Comparison of ENCODE assay signal across 14 cellular contexts in genomic region chr2:213253162-213253561, GRCh38. TPM values are rescaled to one million over a fixed set of nuclear protein-coding genes. Genes with fewer than 3 reads are reported as not detected.
DNase-seq lines count a peak whose midpoint lies in the region; ATAC-seq and TF ChIP-seq lines count a peak whose summit lies in the region.
"Had no signal": no experiment of that assay in that cellular context is flagged by ENCODE, and none has a peak within 500 bp of the region (broad histone marks: within the 10 kb centered on the region; RNA-seq: fewer than 3 reads in every experiment).

No MANE protein-coding gene starts in this region.

- no peaks in the 10 kb centered on the region for H3K36me3 ChIP-seq in mammary epithelial cell (ENCODE audit: insufficient read depth, low read length)
- H3K36me3 ChIP-seq in breast epithelium = no peaks in the 10 kb centered on the region
- no peaks in the 10 kb centered on the region for H3K36me3 ChIP-seq in OCI-LY3 (replicated peaks; ENCODE audit: low read depth, low read length)
- H3K36me3 ChIP-seq: MG63 had no signal

- H4K20me1 ChIP-seq in mammary epithelial cell (ENCODE audit: insufficient read depth, low read length) = no peaks in the 10 kb centered on the region
- H4K20me1 ChIP-seq in OCI-LY3 (ENCODE audit: insufficient read depth, low read length) = no peaks in the 10 kb centered on the region

- CTCF ChIA-PET in mammary epithelial cell (lab: Charles Lee; ENCODE audit: low non-redundant PET) = no interaction called here

- peak overlapping the region; percentile 4 for H3K27ac Mint-ChIP-seq in type B pancreatic cell
- H3K27ac Mint-ChIP-seq: CD4-positive, CD25-positive, alpha-beta regulatory T cell had no signal

- dilution Hi-C loops in mammary epithelial cell (cut with HindIII; ENCODE audit: low sequenced_read_pairs) = no loop called here

- in situ Hi-C loops in mammary epithelial cell (cut with MboI; ENCODE audit: low sequenced_read_pairs in 2 of 2) = loop anchor here in 1 of 2 donors (25.0 kb wide), 1 partner anchor 534 kb away; no protein-coding TSS in a partner anchor

- TF ChIP-seq CTCF in mammary epithelial cell (conservative IDR thresholded peaks at IDR 0.05 in 1 of 2, IDR thresholded peaks at IDR 0.05 in 1 of 2; ENCODE audit: extremely low read depth in 1 of 2, insufficient read depth in 1 of 2, low read depth in 1 of 2, low read length in 2 of 2) (no peak), breast epithelium (IDR thresholded peaks at IDR 0.05) (no peak), OCI-LY3 (IDR thresholded peaks at IDR 0.05; ENCODE audit: low read depth, low read length) (no peak), type B pancreatic cell (conservative IDR thresholded peaks at IDR 0.05) (no peak)

- H3K79me2 ChIP-seq in mammary epithelial cell (ENCODE audit: insufficient read depth, low read length) (no peaks in the 10 kb centered on the region), OCI-LY3 (ENCODE audit: low read length) (no peaks in the 10 kb centered on the region)

- no peaks in the 10 kb centered on the region for H3K36me3 Mint-ChIP-seq in type B pancreatic cell

- no peaks in the 10 kb centered on the region for H3K27me3 ChIP-seq in mammary epithelial cell (ENCODE audit: insufficient read depth, low read length)
- H3K27me3 ChIP-seq in breast epithelium = no peaks in the 10 kb centered on the region
- H3K27me3 ChIP-seq in OCI-LY3 (ENCODE audit: low read depth, low read length) = no peaks in the 10 kb centered on the region
- H3K27me3 ChIP-seq: MG63 had no signal

- H3K9me3 ChIP-seq in mammary epithelial cell (replicated peaks; ENCODE audit: insufficient read depth, low read length) (no peaks in the 10 kb centered on the region), breast epithelium (no peaks in the 10 kb centered on the region), OCI-LY3 (ENCODE audit: insufficient read depth, low read length) (no peaks in the 10 kb centered on the region)
- H3K9me3 ChIP-seq: MG63 had no signal

- 49% methylated on average over 4 of the region's 4 CpGs for WGBS in mammary epithelial cell (ENCODE audit: low coverage, missing lambda C conversion rate)

- no TSS peak for BruUV-seq in mammary epithelial cell (replicated peaks; lab: Mats Ljungman, UMichigan)

- H3K9me3 Mint-ChIP-seq in type B pancreatic cell = peaks cover 5% of the 10 kb centered on the region
- H3K9me3 Mint-ChIP-seq: CD4-positive, CD25-positive, alpha-beta regulatory T cell had no signal

- H3K4me3 ChIP-seq in mammary epithelial cell (replicated peaks in 1 of 3; ENCODE audit: insufficient read depth in 1 of 3, low read depth in 2 of 3, low read length in 3 of 3) = no peak overlapping the region
- H3K4me3 ChIP-seq in breast epithelium = no peak overlapping the region
- H3K4me3 ChIP-seq in OCI-LY3 (ENCODE audit: low read length) = no peak overlapping the region
- H3K4me3 ChIP-seq: MG63 had no signal

- H2AFZ ChIP-seq in mammary epithelial cell (ENCODE audit: low read depth, low read length) = peak overlapping the region; percentile 17
- peak overlapping the region; percentile 46; the same call in 1 of the 2 replicates for H2AFZ ChIP-seq in OCI-LY3 (ENCODE audit: low read depth, low read length)

- ATAC-seq in HG02938 (IDR thresholded peaks at IDR 0.05; ENCODE audit: unreplicated experiment) = no peak

- H3K27ac ChIP-seq in mammary epithelial cell (ENCODE audit: insufficient read depth, low read depth, low read length) (no peak overlapping the region), breast epithelium (no peak overlapping the region), OCI-LY3 (ENCODE audit: low read length) (no peak overlapping the region)

- intact Hi-C loops in mammary epithelial cell (cut with micrococcal nuclease) = loop anchor here (5.0 to 10.0 kb wide), 3 partner anchors 1059 to 1562 kb away; partner anchors contain the start of gene VWC2L
- intact Hi-C loops in breast epithelium (cut with DNase I; ENCODE audit: low total_unique reads) = no loop called here

- no peak overlapping the region for H3K4me2 ChIP-seq in mammary epithelial cell (ENCODE audit: insufficient read depth, low read depth, low read length)
- H3K4me2 ChIP-seq in OCI-LY3 (ENCODE audit: low read length) = 0 out of 2 replicates have a peak overlapping the region, but pooled peaks have one; percentile 2

- H3K4me1 Mint-ChIP-seq in type B pancreatic cell (ENCODE audit: unreplicated experiment) = peaks cover 16% of the 10 kb centered on the region

- H3K9ac ChIP-seq in mammary epithelial cell (ENCODE audit: insufficient read depth, low read length) = no peak overlapping the region
- no peak overlapping the region for H3K9ac ChIP-seq in OCI-LY3 (ENCODE audit: low read length)

- no peak for DNase-seq in mammary epithelial cell
- DNase-seq in breast epithelium (ENCODE audit: low spot score in 2 of 2) = no peak
- peak; percentile 59 for DNase-seq in NCI-H2227 treated with DMSO at 0.1 percent for 48 hours (lab: John Stamatoyannopoulos, UW)
- no peak for DNase-seq in type B pancreatic cell (ENCODE audit: extremely low spot score, unreplicated experiment)
- DNase-seq in activated effector memory CD4-positive, alpha-beta T cell treated with anti-CD3 and anti-CD28 coated beads, Interleukin-2, amount 50 U/mL, for 16 hours = no peak
- no peak for DNase-seq in A172 (ENCODE audit: low spot score)
- DNase-seq: ACHN; CD4-positive, CD25-positive, alpha-beta regulatory T cell; KBM-7; MG63; NCI-H1436 treated with DMSO at 0.1 percent for 48 hours; NCI-H69 had no signal

- TF ChIP-seq POLR2A in breast epithelium (IDR thresholded peaks at IDR 0.05) = no peak

- H3K4me3 Mint-ChIP-seq in type B pancreatic cell = no peak overlapping the region
- H3K4me3 Mint-ChIP-seq: CD4-positive, CD25-positive, alpha-beta regulatory T cell had no signal

- H3K4me1 ChIP-seq in mammary epithelial cell (ENCODE audit: insufficient read depth, low read length) (no peaks in the 10 kb centered on the region), breast epithelium (no peaks in the 10 kb centered on the region), OCI-LY3 (ENCODE audit: low read length) (0 out of 2 replicates have a peak, but pooled peaks cover 3% of the 10 kb centered on the region)

- no peaks in the 10 kb centered on the region for H3K27me3 Mint-ChIP-seq in type B pancreatic cell

RNA-seq across cellular contexts. Expression of gene SPAG16, which starts 31.1 kb away (rescaled TPM):
- 10 to 100 TPM; 13.6 to 16.2 TPM for total RNA-seq in mammary epithelial cell
- 11.0 TPM for polyA plus RNA-seq in mammary epithelial cell
- polyA minus RNA-seq in mammary epithelial cell = not detected
- 10 to 100 TPM; 25.3 to 42.0 (median 41.7) TPM for total RNA-seq in breast epithelium
- 54.8 and 70.6 TPM in 2 replicates for total RNA-seq in type B pancreatic cell (ENCODE audit: low replicate concordance)
- 50.9 and 57.0 TPM in 2 replicates for total RNA-seq in A172 (2014; rRNA removed; shearing (Covaris generic))
